Comparison of ENCODE assay signal across 20 cellular contexts in genomic region chr4:1637580-1638271, GRCh38. TPM values are rescaled to one million over a fixed set of nuclear protein-coding genes. Genes with fewer than 3 reads are reported as not detected.
DNase-seq lines count a peak whose midpoint lies in the region; ATAC-seq, FAIRE-seq and TF ChIP-seq lines count a peak whose summit lies in the region.
"Had no signal": no experiment of that assay in that cellular context is flagged by ENCODE, and none has a peak within 500 bp of the region (broad histone marks: within the 10 kb centered on the region; RNA-seq: fewer than 3 reads in every experiment).

No MANE protein-coding gene starts in this region.

- no peak overlapping the region for H2BK15ac ChIP-seq in IMR-90 (ENCODE audit: low read depth, low read length)
- no peak overlapping the region for H2BK15ac ChIP-seq in mesenchymal stem cell (ENCODE audit: low read depth, poor library complexity, severe bottlenecking)

- no peaks in the 10 kb centered on the region for H3K9me3 ChIP-seq in BLaER1
- peaks cover 0 to 8% (median 0%) of the 10 kb centered on the region in 11 experiments; a peak in 1 of 22 replicates for H3K9me3 ChIP-seq in BLaER1 treated with 17β-estradiol and CSF1 and Interleukin-3, amounts not matched to agents 10 nM and 100 nM (replicated peaks in 1 of 11)
- peaks cover 6% of the 10 kb centered on the region for H3K9me3 ChIP-seq in IMR-90 (ENCODE audit: control insufficient read depth, insufficient read depth, low read length)
- H3K9me3 ChIP-seq in mesenchymal stem cell (ENCODE audit: control insufficient read depth, low read length), result peaks cover 4% of the 10 kb centered on the region
- H3K9me3 ChIP-seq: BE2C, Caco-2, HAP-1 had no signal

- no TSS peak for BruUV-seq in IMR-90 (replicated peaks; lab: Mats Ljungman, UMichigan)

- no peak overlapping the region for H4K5ac ChIP-seq in IMR-90 (ENCODE audit: low read depth, low read length)

- H3K27ac ChIP-seq in BLaER1, result peak overlapping the region; percentile 20; the same call in 1 of the 2 replicates
- no peak overlapping the region; a peak in 1 of 22 replicates for H3K27ac ChIP-seq in BLaER1 treated with 17β-estradiol and CSF1 and Interleukin-3, amounts not matched to agents 10 nM and 100 nM
- no peak overlapping the region for H3K27ac ChIP-seq in IMR-90 (ENCODE audit: insufficient read depth, low read length)
- no peak overlapping the region for H3K27ac ChIP-seq in mesenchymal stem cell (ENCODE audit: low read length, poor library complexity, severe bottlenecking)
- H3K27ac ChIP-seq: C4-2B, GM23248 had no signal

- H2AK9ac ChIP-seq in IMR-90 (replicated peaks; ENCODE audit: low read depth, low read length, poor library complexity), result no peak overlapping the region

- no peak overlapping the region for H3K23ac ChIP-seq in IMR-90 (ENCODE audit: low read depth, low read length)
- no peak overlapping the region for H3K23ac ChIP-seq in mesenchymal stem cell (ENCODE audit: low read length in 2 of 2)

- H3K4me2 ChIP-seq in BLaER1 (peak overlapping the region; percentile 80), IMR-90 (ENCODE audit: low read depth, low read length) (no peak overlapping the region), mesenchymal stem cell (ENCODE audit: low read length, poor library complexity, severe bottlenecking) (no peak overlapping the region)
- H3K4me2 ChIP-seq in BLaER1 treated with 17β-estradiol and CSF1 and Interleukin-3, amounts not matched to agents 10 nM and 100 nM, result peak overlapping the region in 9 of 11 experiments; percentile 35 to 84 (median 74); a peak in 17 of 22 replicates

- in situ Hi-C loops in IMR-90 (cut with MboI; ENCODE audit: low sequenced_read_pairs), result loop anchor here (10.0 to 25.0 kb wide), 2 partner anchors 283 to 475 kb away; partner anchors contain the start of gene SPON2

- peaks cover 3% of the 10 kb centered on the region for H3K9me1 ChIP-seq in IMR-90 (ENCODE audit: insufficient read depth, low read length)

- DNase-seq in IMR-90 (no peak), mesenchymal stem cell (no peak), RCC 7860 (ENCODE audit: low spot score) (no peak), inferior parietal cortex (ENCODE audit: extremely low spot score) (no peak)
- DNase-seq: BE2C; Caco-2; CD4-positive, CD25-positive, alpha-beta regulatory T cell; CD8-positive, alpha-beta T cell; DMS153; DND-41; GM23248 had no signal

- H3K4me3 ChIP-seq in BLaER1 (no peak overlapping the region), IMR-90 (ENCODE audit: insufficient read depth, low read depth, low read length) (no peak overlapping the region), mesenchymal stem cell (ENCODE audit: insufficient read depth in 1 of 2, low read depth in 1 of 2, low read length in 2 of 2) (no peak overlapping the region)
- no peak overlapping the region for H3K4me3 ChIP-seq in BLaER1 treated with 17β-estradiol and CSF1 and Interleukin-3, amounts not matched to agents 10 nM and 100 nM
- H3K4me3 ChIP-seq: GM23248, HAP-1 had no signal

- CTCF ChIA-PET in IMR-90 (lab: Yijun Ruan, JAX), result interaction anchor here (0.6 kb wide), 1 partner anchor 50 kb away, joined by 4 read pairs; no protein-coding TSS in a partner anchor

- TF ChIP-seq POLR2A in IMR-90 (IDR thresholded peaks at IDR 0.05; ENCODE audit: low read depth, low read length), result no peak

- no peak overlapping the region for H2BK20ac ChIP-seq in IMR-90 (ENCODE audit: low read depth, low read length)

- peaks cover 34% of the 10 kb centered on the region for H3K27me3 ChIP-seq in BLaER1
- H3K27me3 ChIP-seq in BLaER1 treated with 17β-estradiol and CSF1 and Interleukin-3, amounts not matched to agents 10 nM and 100 nM, result peaks cover 26 to 35% (median 34%) of the 10 kb centered on the region in 11 experiments
- H3K27me3 ChIP-seq in IMR-90 (ENCODE audit: control insufficient read depth, insufficient read depth, low read length), result peaks cover 2% of the 10 kb centered on the region; the same call in 1 of the 2 replicates
- H3K27me3 ChIP-seq in mesenchymal stem cell (ENCODE audit: control insufficient read depth in 1 of 2, insufficient read depth in 1 of 2, low read length in 2 of 2), result peaks cover 0 to 23% of the 10 kb centered on the region in 2 experiments

- peaks cover 25% of the 10 kb centered on the region for H4K20me1 ChIP-seq in BLaER1
- peaks cover 0 to 33% (median 12%) of the 10 kb centered on the region in 11 experiments; a peak in 11 of 22 replicates for H4K20me1 ChIP-seq in BLaER1 treated with 17β-estradiol and CSF1 and Interleukin-3, amounts not matched to agents 10 nM and 100 nM
- 0 out of 2 replicates have a peak, but pooled peaks cover 3% of the 10 kb centered on the region for H4K20me1 ChIP-seq in IMR-90 (ENCODE audit: insufficient read depth, low read length)

- FAIRE-seq in RCC 7860 (lab: Jason Lieb, UNC), result no peak
- FAIRE-seq: A204.1, G401.6, GM12892, GM19239 had no signal

- no peak for TF ChIP-seq CTCF in IMR-90 (conservative IDR thresholded peaks at IDR 0.05; ENCODE audit: low read depth, low read length)

- H2AFZ ChIP-seq in IMR-90 (replicated peaks; ENCODE audit: low read length, poor library complexity), result peak overlapping the region; percentile 32
- no peak overlapping the region for H2AFZ ChIP-seq in mesenchymal stem cell (ENCODE audit: low read depth, low read length)
- H2AFZ ChIP-seq: GM23248 had no signal

- no peak overlapping the region for H2BK5ac ChIP-seq in IMR-90 (ENCODE audit: low read depth, low read length, poor library complexity, severe bottlenecking)
- no peak overlapping the region for H2BK5ac ChIP-seq in mesenchymal stem cell (ENCODE audit: low read depth, low read length, poor library complexity, severe bottlenecking)

- H3K9ac ChIP-seq in BLaER1, result no peak overlapping the region
- peak overlapping the region in 4 of 11 experiments; percentile 8 to 40 (median 28); a peak in 5 of 22 replicates for H3K9ac ChIP-seq in BLaER1 treated with 17β-estradiol and CSF1 and Interleukin-3, amounts not matched to agents 10 nM and 100 nM
- H3K9ac ChIP-seq in IMR-90 (ENCODE audit: low read depth, low read length), result no peak overlapping the region
- no peak overlapping the region for H3K9ac ChIP-seq in mesenchymal stem cell (ENCODE audit: low read length)
- H3K9ac ChIP-seq: GM23248 had no signal

- WGBS in IMR-90 (ENCODE audit: extremely low coverage in 2 of 2, insufficient read length in 1 of 2), 2 experiments, result 64% methylated on average over 3 of the region's 12 CpGs; no CpG with 5 or more reads in 1 of the 2 experiments
- 77% methylated on average over 12 of the region's 12 CpGs for WGBS in mesenchymal stem cell

- TF ChIP-seq RAD21 in IMR-90 (IDR thresholded peaks at IDR 0.05; ENCODE audit: low read length), result no peak

- no peaks in the 10 kb centered on the region for H3K36me3 ChIP-seq in BLaER1
- H3K36me3 ChIP-seq in BLaER1 treated with 17β-estradiol and CSF1 and Interleukin-3, amounts not matched to agents 10 nM and 100 nM, result no peaks in the 10 kb centered on the region
- no peaks in the 10 kb centered on the region for H3K36me3 ChIP-seq in IMR-90 (ENCODE audit: control insufficient read depth, insufficient read depth, low read length)
- H3K36me3 ChIP-seq in mesenchymal stem cell (ENCODE audit: control insufficient read depth in 1 of 2, insufficient read depth in 2 of 2, low read depth in 1 of 2, low read length in 2 of 2), result peaks cover 0 to 6% of the 10 kb centered on the region in 2 experiments
- H3K36me3 ChIP-seq: BE2C, HAP-1 had no signal

- H3K14ac ChIP-seq in IMR-90 (replicated peaks; ENCODE audit: low read depth, low read length) (no peak overlapping the region), mesenchymal stem cell (ENCODE audit: low read length in 2 of 2) (no peak overlapping the region)

- H4K91ac ChIP-seq in IMR-90 (ENCODE audit: insufficient read depth, low read depth, low read length) (no peak overlapping the region), mesenchymal stem cell (ENCODE audit: low read length) (peak overlapping the region; percentile 20)

- no peak overlapping the region for H2BK12ac ChIP-seq in mesenchymal stem cell (ENCODE audit: low read length in 2 of 2)

- peaks cover 57% of the 10 kb centered on the region for H3K4me1 ChIP-seq in BLaER1
- peaks cover 0 to 52% (median 42%) of the 10 kb centered on the region in 10 experiments; a peak in 17 of 20 replicates for H3K4me1 ChIP-seq in BLaER1 treated with 17β-estradiol and CSF1 and Interleukin-3, amounts not matched to agents 10 nM and 100 nM
- H3K4me1 ChIP-seq in IMR-90 (ENCODE audit: control insufficient read depth, insufficient read depth, low read length), result no peaks in the 10 kb centered on the region
- H3K4me1 ChIP-seq in mesenchymal stem cell (ENCODE audit: control insufficient read depth, insufficient read depth, low read depth, low read length), result no peaks in the 10 kb centered on the region
- H3K4me1 ChIP-seq: BE2C, Caco-2, HAP-1 had no signal

- H3K4ac ChIP-seq in IMR-90 (ENCODE audit: low read depth, low read length) (no peak overlapping the region), mesenchymal stem cell (ENCODE audit: low read depth in 1 of 2, low read length in 2 of 2) (no peak overlapping the region)

- ATAC-seq in IMR-90 (ENCODE audit: low read depth), result no peak
- no peak for ATAC-seq in GM18498 (IDR thresholded peaks at IDR 0.05; ENCODE audit: unreplicated experiment)
- ATAC-seq: CD8-positive, alpha-beta T cell had no signal

- H4K8ac ChIP-seq in IMR-90 (ENCODE audit: low read depth in 2 of 2, low read length in 2 of 2), result no peak overlapping the region
- no peak overlapping the region for H4K8ac ChIP-seq in mesenchymal stem cell (ENCODE audit: low read length)

- dilution Hi-C loops in IMR-90 (cut with HindIII; ENCODE audit: low sequenced_read_pairs, unreplicated experiment), result no loop called here

- no peak overlapping the region for H2AK5ac ChIP-seq in IMR-90 (ENCODE audit: low read depth, low read length)
- no peak overlapping the region for H2AK5ac ChIP-seq in mesenchymal stem cell (ENCODE audit: low read length, severe bottlenecking)

- POLR2A ChIA-PET in IMR-90 (lab: Charles Lee; ENCODE audit: unreplicated experiment), result no interaction called here

- H3K79me1 ChIP-seq in IMR-90 (ENCODE audit: low read depth in 1 of 2, low read length in 2 of 2), result no peaks in the 10 kb centered on the region
- no peaks in the 10 kb centered on the region for H3K79me1 ChIP-seq in mesenchymal stem cell (replicated peaks; ENCODE audit: low read length, poor library complexity, severe bottlenecking)

- intact Hi-C loops in IMR-90 (cut with micrococcal nuclease), result no loop called here

- no peak overlapping the region for H2BK120ac ChIP-seq in IMR-90 (ENCODE audit: low read depth, low read length)
- no peak overlapping the region for H2BK120ac ChIP-seq in mesenchymal stem cell (ENCODE audit: low read depth, low read length)

- H3K18ac ChIP-seq in IMR-90 (ENCODE audit: low read depth, low read length) (no peak overlapping the region), mesenchymal stem cell (ENCODE audit: low read depth in 1 of 2, low read length in 2 of 2) (no peak overlapping the region)

- no peak overlapping the region for H3K56ac ChIP-seq in IMR-90 (ENCODE audit: extremely low read depth, insufficient read depth, low read length)

TF ChIP-seq in IMR-90, 13 proteins besides CTCF, POLR2A, EP300 and RAD21 (continues in another document):
- TF ChIP-seq CHD1 (IDR thresholded peaks at IDR 0.05; ENCODE audit: low read depth, low read length), result no peak

RNA-seq across cellular contexts. Expression of gene FAM53A, which starts 46.4 kb away (rescaled TPM):
- 1.9 and 2.0 TPM in 2 replicates for total RNA-seq in IMR-90 (2012; rRNA removed)
- polyA plus RNA-seq in IMR-90 (2012; rRNA removed), result 3.1 and 4.4 TPM in 2 replicates
- polyA plus RNA-seq in IMR-90 (2012; cell fraction: cytosol; rRNA removed), result 3.7 and 4.1 TPM in 2 replicates
- 5.3 and 12.2 TPM in 2 replicates for polyA plus RNA-seq in IMR-90 (2012; cell fraction: nucleus; rRNA removed; ENCODE audit: low replicate concordance)
- polyA plus RNA-seq in mesenchymal stem cell (2013, experiment 1 of 2), result 1.2 TPM
- 0.95 TPM for polyA plus RNA-seq in mesenchymal stem cell (2013, experiment 2 of 2)

Comparison
In these comparisons a context has a peak if more than half of its experiments do, and no peak if none do; other contexts are left out.
1. H3K4me2 ChIP-seq: peak in BLaER1 (single experiment) and BLaER1 treated with 17β-estradiol and CSF1 and Interleukin-3, amounts not matched to agents 10 nM and 100 nM (9 of 11); none in IMR-90 (single experiment) and mesenchymal stem cell (single experiment).